8 cellular contexts compared by ENCODE assay signal in genomic region chr9:112348257-112348992, GRCh38. TPM values are rescaled to one million over a fixed set of nuclear protein-coding genes. Genes with fewer than 3 reads are reported as not detected.
DNase-seq lines count a peak whose midpoint lies in the region; ATAC-seq, FAIRE-seq and TF ChIP-seq lines count a peak whose summit lies in the region.

No MANE protein-coding gene starts in this region.

- H3K4me2 ChIP-seq in Karpas-422 (ENCODE audit: low read depth, low read length, poor library complexity, severe bottlenecking): peak overlapping the region; percentile 78

- peak; percentile 75 for DNase-seq in CD1c-positive myeloid dendritic cell (ENCODE audit: extremely low spot score)
- DNase-seq in Karpas-422: peak; percentile 79
- peak; percentile 56 for DNase-seq in activated CD8-positive, alpha-beta memory T cell treated with anti-CD3 and anti-CD28 coated beads, Interleukin-2, amount 50 U/mL, for 24 hours (ENCODE audit: extremely low read depth)
- peak; percentile 76 for DNase-seq in endodermal cell
- DNase-seq in stimulated activated CD8-positive, alpha-beta memory T cell treated with anti-CD3 and anti-CD28 coated beads, Interleukin-15, amount 100 ng/mL, for 24 hours (ENCODE audit: low read depth): peak; percentile 64
- no peak for DNase-seq in D721Med (ENCODE audit: insufficient read length, low spot score)

- H3K27ac Mint-ChIP-seq in endodermal cell: peak overlapping the region; percentile 32

- no peaks in the 10 kb centered on the region for H3K36me3 ChIP-seq in Karpas-422 (ENCODE audit: insufficient read depth, low read length)
- no peaks in the 10 kb centered on the region for H3K36me3 ChIP-seq in endodermal cell (ENCODE audit: control insufficient read depth, insufficient read depth, low read length)

- FAIRE-seq in D721Med (lab: Jason Lieb, UNC): no peak

- H3K4me3 ChIP-seq in Karpas-422 (ENCODE audit: low read length): peak overlapping the region; percentile 55
- peak overlapping the region; percentile 69 for H3K4me3 ChIP-seq in endodermal cell (ENCODE audit: low read length)
- H3K4me3 ChIP-seq in mononuclear cell (ENCODE audit: low read length): peak overlapping the region; percentile 21

- ATAC-seq in HG02763 (IDR thresholded peaks at IDR 0.05; ENCODE audit: unreplicated experiment): no peak

- no peaks in the 10 kb centered on the region for H3K36me3 Mint-ChIP-seq in endodermal cell (ENCODE audit: low read depth)

- no peaks in the 10 kb centered on the region for H4K20me1 ChIP-seq in Karpas-422 (ENCODE audit: insufficient read depth, low read depth, low read length)

- no peaks in the 10 kb centered on the region for H3K79me2 ChIP-seq in Karpas-422 (ENCODE audit: low read length)

- peaks cover 17% of the 10 kb centered on the region for H3K4me1 Mint-ChIP-seq in endodermal cell

- H3K27ac ChIP-seq in Karpas-422 (ENCODE audit: low read length) (no peak overlapping the region), endodermal cell (ENCODE audit: low read depth, low read length) (no peak overlapping the region)

- peak overlapping the region; percentile 87; the same call in 1 of the 2 replicates for H2AFZ ChIP-seq in Karpas-422 (ENCODE audit: low read length)

- H3K27me3 ChIP-seq in Karpas-422 (ENCODE audit: low read length) (no peaks in the 10 kb centered on the region), endodermal cell (ENCODE audit: control insufficient read depth, insufficient read depth, low read length, poor library complexity, severe bottlenecking) (no peaks in the 10 kb centered on the region), mononuclear cell (ENCODE audit: insufficient read depth, low read length) (no peaks in the 10 kb centered on the region)

- H3K27me3 Mint-ChIP-seq in endodermal cell (ENCODE audit: insufficient read depth): no peaks in the 10 kb centered on the region

- H3K4me1 ChIP-seq in Karpas-422 (ENCODE audit: low read length) (peaks cover 8% of the 10 kb centered on the region), endodermal cell (ENCODE audit: control insufficient read depth, insufficient read depth, low read length) (no peaks in the 10 kb centered on the region), mononuclear cell (ENCODE audit: insufficient read depth, low read length) (peaks cover 10% of the 10 kb centered on the region)

- H3K9ac ChIP-seq in Karpas-422 (ENCODE audit: low read length) (peak overlapping the region; percentile 45), endodermal cell (ENCODE audit: extremely low read depth, low read length, poor library complexity, severe bottlenecking) (no peak overlapping the region)

- H3K9me3 ChIP-seq in Karpas-422 (ENCODE audit: low read length) (no peaks in the 10 kb centered on the region), endodermal cell (ENCODE audit: control insufficient read depth, low read length) (no peaks in the 10 kb centered on the region), mononuclear cell (ENCODE audit: low read depth, low read length) (no peaks in the 10 kb centered on the region)

- no peaks in the 10 kb centered on the region for H3K9me2 ChIP-seq in Karpas-422 (replicated peaks; ENCODE audit: insufficient read depth, low read length)

- H3K9me3 Mint-ChIP-seq in endodermal cell: no peaks in the 10 kb centered on the region

- 72 to 93% methylated on average over 13 to 18 of the region's 19 CpGs for WGBS in endodermal cell (ENCODE audit: insufficient coverage in 1 of 2, insufficient read length in 1 of 2), 2 experiments

- peak overlapping the region; percentile 58 for H3K4me3 Mint-ChIP-seq in endodermal cell

- TF ChIP-seq CTCF in endodermal cell (conservative IDR thresholded peaks at IDR 0.05) (no peak), D721Med (IDR thresholded peaks at IDR 0.05; ENCODE audit: insufficient read depth, missing control alignments) (no peak)

RNA-seq across cellular contexts. Expression of gene PTBP3, which starts 15.0 kb away (rescaled TPM):
- 44.2 and 114 TPM in 2 replicates for total RNA-seq in Karpas-422 (2014; rRNA removed; shearing (Covaris generic); ENCODE audit: low replicate concordance)
- total RNA-seq in endodermal cell: 10 to 100 TPM; 83.3 to 94.8 TPM
- 33.7 TPM for polyA plus RNA-seq in endodermal cell (2013, experiment 1 of 2)
- 36.1 TPM for polyA plus RNA-seq in endodermal cell (2013, experiment 2 of 2)
- 89.3 TPM for total RNA-seq in mononuclear cell

RNA-seq across cellular contexts. Expression of gene HSDL2, which starts 31.5 kb away (rescaled TPM):
- 18.4 and 47.3 TPM in 2 replicates for total RNA-seq in Karpas-422 (2014; rRNA removed; shearing (Covaris generic); ENCODE audit: low replicate concordance)
- total RNA-seq in endodermal cell: 10 to 100 TPM; 22.5 to 29.1 TPM
- 29.8 TPM for polyA plus RNA-seq in endodermal cell (2013, experiment 1 of 2)
- polyA plus RNA-seq in endodermal cell (2013, experiment 2 of 2): 25.9 TPM
- total RNA-seq in mononuclear cell: 11.8 TPM
